8 cellular contexts compared by ENCODE assay signal in genomic region chr5:151239237-151239861, GRCh38. TPM values are rescaled to one million over a fixed set of nuclear protein-coding genes. Genes with fewer than 3 reads are reported as not detected.
DNase-seq lines count a peak whose midpoint lies in the region; ATAC-seq and TF ChIP-seq lines count a peak whose summit lies in the region.

No MANE protein-coding gene starts in this region.

- no peak overlapping the region for H3K27ac Mint-ChIP-seq in GM23338

- H3K9me2 ChIP-seq in GM23338 (ENCODE audit: insufficient read depth) = no peaks in the 10 kb centered on the region

- peak overlapping the region; percentile 10; the same call in 1 of the 2 replicates for H2AFZ ChIP-seq in GM23338
- no peak overlapping the region for H2AFZ ChIP-seq in osteoblast (ENCODE audit: low read length)

- ATAC-seq in GM23338 = peak; percentile 77

- no peaks in the 10 kb centered on the region for H3F3A ChIP-seq in GM23338 (replicated peaks; ENCODE audit: low read depth)

- H4K20me1 ChIP-seq in GM23338 (replicated peaks; ENCODE audit: insufficient read depth) (no peaks in the 10 kb centered on the region), osteoblast (ENCODE audit: insufficient read depth, low read length) (no peaks in the 10 kb centered on the region)

- H3K27me3 Mint-ChIP-seq in GM23338 (ENCODE audit: insufficient read depth, low read depth, poor library complexity) = peaks cover 8% of the 10 kb centered on the region

- H3K36me3 ChIP-seq in GM23338 (ENCODE audit: insufficient read depth) (no peaks in the 10 kb centered on the region), osteoblast (ENCODE audit: insufficient read depth, low read length) (no peaks in the 10 kb centered on the region)

- no peak overlapping the region for H3K27ac ChIP-seq in GM23338 (ENCODE audit: low read depth)
- no peak overlapping the region for H3K27ac ChIP-seq in osteoblast (ENCODE audit: low read depth, low read length)

- H3K36me3 Mint-ChIP-seq in GM23338 (ENCODE audit: low read depth) = no peaks in the 10 kb centered on the region

- no peaks in the 10 kb centered on the region for H3K9me3 ChIP-seq in osteoblast (ENCODE audit: low read depth, low read length)

- no peak overlapping the region for H3K4me3 ChIP-seq in GM23338
- H3K4me3 ChIP-seq in osteoblast (ENCODE audit: insufficient read depth, low read length) = no peak overlapping the region

- no peaks in the 10 kb centered on the region for H3K27me3 ChIP-seq in GM23338 (ENCODE audit: insufficient read depth)
- peaks cover 23% of the 10 kb centered on the region for H3K27me3 ChIP-seq in osteoblast (ENCODE audit: insufficient read depth, low read length)

- TF ChIP-seq CTCF in GM23338 (conservative IDR thresholded peaks at IDR 0.05; ENCODE audit: low read depth in 2 of 2) (peak; percentile 80 to 92), osteoblast (IDR thresholded peaks at IDR 0.05; ENCODE audit: extremely low read depth, low read depth, low read length) (peak; percentile 91)

- H3K4me2 ChIP-seq in GM23338 (no peak overlapping the region), osteoblast (ENCODE audit: insufficient read depth, low read length) (peak overlapping the region; percentile 57)

- H3K79me2 ChIP-seq in GM23338 (replicated peaks; ENCODE audit: insufficient read depth) = no peaks in the 10 kb centered on the region
- no peaks in the 10 kb centered on the region for H3K79me2 ChIP-seq in osteoblast (ENCODE audit: insufficient read depth, low read length)

- H3K4me1 ChIP-seq in GM23338 (ENCODE audit: insufficient read depth) = peaks cover 20% of the 10 kb centered on the region
- H3K4me1 ChIP-seq in osteoblast (ENCODE audit: insufficient read depth, low read length) = no peaks in the 10 kb centered on the region

- no peaks in the 10 kb centered on the region; the same call in 2 of the 3 replicates for H3K9me3 Mint-ChIP-seq in GM23338

- H3K4me1 Mint-ChIP-seq in GM23338 = peaks cover 30% of the 10 kb centered on the region

- DNase-seq in NCI-H1092 treated with DMSO at 0.1 percent for 48 hours (lab: John Stamatoyannopoulos, UW) (peak; percentile 22), NCI-H1092 (lab: John Stamatoyannopoulos, UW) (no peak), GM23338 (ENCODE audit: low spot score) (peak; percentile 81), NCI-H2029 (lab: John Stamatoyannopoulos, UW) (peak; percentile 5), activated T-cell treated with anti-CD3 and anti-CD28 coated beads for 1 hour (ENCODE audit: low read depth) (peak; percentile 46), fibroblast of the conjunctiva (ENCODE audit: low read depth) (peak; percentile 36), osteoblast (ENCODE audit: insufficient read length, low spot score, missing footprints) (peak; percentile 91), NCI-H2171 treated with DMSO at 0.1 percent for 48 hours (lab: John Stamatoyannopoulos, UW) (no peak)

- no peak overlapping the region for H3K4me3 Mint-ChIP-seq in GM23338

TF ChIP-seq in GM23338, 12 proteins besides CTCF, POLR2A, EP300 and RAD21 (continues in another document):
- TF ChIP-seq ETS1 (IDR thresholded peaks at IDR 0.05) = no peak
- no peak for TF ChIP-seq CREB1 (CRISPR knock-in tag; IDR thresholded peaks at IDR 0.05; ENCODE audit: low read depth)
- TF ChIP-seq REST (IDR thresholded peaks at IDR 0.05; ENCODE audit: unreplicated experiment) = no peak
- no peak for TF ChIP-seq NANOG (IDR thresholded peaks at IDR 0.05; ENCODE audit: borderline replicate concordance)

RNA-seq across cellular contexts. Expression of gene GM2A, which starts 13.6 kb away (rescaled TPM):
- 26.3 and 27.8 TPM in 2 replicates for total RNA-seq in GM23338 (2014; rRNA removed; shearing (Covaris generic))
- 9.0 and 9.8 TPM in 2 replicates for polyA plus RNA-seq in GM23338 (2016; fragmentation: Nextera tagmentation; extraction: Ambion mirVana)
- 35.5 and 42.1 TPM in 2 replicates for total RNA-seq in osteoblast

RNA-seq across cellular contexts. Expression of gene CCDC69, which starts 15.5 kb away (rescaled TPM):
- 5.3 and 6.6 TPM in 2 replicates for total RNA-seq in GM23338 (2014; rRNA removed; shearing (Covaris generic))
- 2.7 and 3.0 TPM in 2 replicates for polyA plus RNA-seq in GM23338 (2016; fragmentation: Nextera tagmentation; extraction: Ambion mirVana)
- 10.5 and 10.9 TPM in 2 replicates for total RNA-seq in osteoblast

Comparison
In these comparisons a context has a peak if more than half of its experiments do, and no peak if none do; other contexts are left out.
1. DNase-seq: peak in NCI-H1092 treated with DMSO at 0.1 percent for 48 hours (single experiment), GM23338 (single experiment), NCI-H2029 (single experiment), activated T-cell treated with anti-CD3 and anti-CD28 coated beads for 1 hour (single experiment), fibroblast of the conjunctiva (single experiment) and osteoblast (single experiment); none in NCI-H1092 (single experiment) and NCI-H2171 treated with DMSO at 0.1 percent for 48 hours (single experiment).